ENCODE assay signal across 19 cellular contexts in genomic region chr3:98406034-98406433, GRCh38. TPM values are rescaled to one million over a fixed set of nuclear protein-coding genes. Genes with fewer than 3 reads are reported as not detected.
"Had no signal": no experiment of that assay in that cellular context is flagged by ENCODE, and none has a peak within 500 bp of the region (broad histone marks: within the 10 kb centered on the region; RNA-seq: fewer than 3 reads in every experiment).

No MANE protein-coding gene starts in this region.

- H3K9me3 ChIP-seq: neutrophil had no signal

- H3K27ac ChIP-seq: neutrophil, parathyroid adenoma, upper lobe of left lung had no signal

- H3K79me2 ChIP-seq: parathyroid adenoma had no signal

- ATAC-seq: activated T-cell treated with anti-CD3 and anti-CD28 coated beads, Interleukin-2, amount 50 U/mL, for 72 hours; natural killer cell; stimulated activated naive CD8-positive, alpha-beta T cell treated with anti-CD3 and anti-CD28 coated beads, Interleukin-15, amount 100 ng/mL, for 72 hours had no signal

- DNase-seq: activated CD4-positive, alpha-beta memory T cell treated with anti-CD3 and anti-CD28 coated beads, Interleukin-2, amount 10 ng/mL, durations not matched to agents 7 days and 5 days; activated CD4-positive, alpha-beta T cell treated with anti-CD3 and anti-CD28 coated beads for 4 hours; activated gamma-delta T cell treated with Interleukin-2 at 50 U/mL for 16 hours; activated T-cell treated with anti-CD3 and anti-CD28 coated beads, Interleukin-2, amount 50 U/mL, for 72 hours; amniotic stem cell; hypothalamus; mesendoderm; natural killer cell; stimulated activated CD4-positive, alpha-beta T cell treated with anti-CD3 and anti-CD28 coated beads, Interleukin-1b, Interleukin-23, amount 100 ng/mL, for 48 hours; stimulated activated naive CD8-positive, alpha-beta T cell treated with anti-CD3 and anti-CD28 coated beads, Interleukin-15, amount 100 ng/mL, for 72 hours; upper lobe of left lung had no signal

- H3K36me3 ChIP-seq: neutrophil, upper lobe of left lung had no signal

- H2AFZ ChIP-seq: parathyroid adenoma had no signal

- H3K4me3 ChIP-seq: upper lobe of left lung had no signal

- H3K4me1 ChIP-seq: parathyroid adenoma, upper lobe of left lung had no signal

- H3K27me3 ChIP-seq: neutrophil, upper lobe of left lung had no signal

RNA-seq across cellular contexts. Expression of gene OR5K3, which starts 15.6 kb away (rescaled TPM):
- total RNA-seq: activated CD4-positive, alpha-beta memory T cell treated with anti-CD3 and anti-CD28 coated beads, Interleukin-2, amount 10 ng/mL, durations not matched to agents 7 days and 5 days; activated T-cell treated with anti-CD3 and anti-CD28 coated beads, Interleukin-2, amount 50 U/mL, for 72 hours; cardiac septum; glomerular endothelial cell; liver; natural killer cell; renal cortical epithelial cell; temporal lobe; upper lobe of left lung had no signal
- polyA plus RNA-seq: esophagus, liver had no signal

RNA-seq across cellular contexts. Expression of gene OR5K4, which starts 52.4 kb away (rescaled TPM):
- total RNA-seq: activated CD4-positive, alpha-beta memory T cell treated with anti-CD3 and anti-CD28 coated beads, Interleukin-2, amount 10 ng/mL, durations not matched to agents 7 days and 5 days; activated T-cell treated with anti-CD3 and anti-CD28 coated beads, Interleukin-2, amount 50 U/mL, for 72 hours; cardiac septum; glomerular endothelial cell; liver; natural killer cell; renal cortical epithelial cell; temporal lobe; upper lobe of left lung had no signal
- polyA plus RNA-seq: esophagus, liver had no signal

RNA-seq across cellular contexts. Expression of gene OR5K1, which starts 57.0 kb away (rescaled TPM):
- total RNA-seq: activated CD4-positive, alpha-beta memory T cell treated with anti-CD3 and anti-CD28 coated beads, Interleukin-2, amount 10 ng/mL, durations not matched to agents 7 days and 5 days; activated T-cell treated with anti-CD3 and anti-CD28 coated beads, Interleukin-2, amount 50 U/mL, for 72 hours; cardiac septum; glomerular endothelial cell; liver; natural killer cell; renal cortical epithelial cell; temporal lobe; upper lobe of left lung had no signal
- polyA plus RNA-seq: esophagus, liver had no signal
